ENCODE assay signal across 18 cellular contexts in genomic region chr16:84350611-84351400, GRCh38. TPM values are rescaled to one million over a fixed set of nuclear protein-coding genes. Genes with fewer than 3 reads are reported as not detected.
DNase-seq lines count a peak whose midpoint lies in the region; FAIRE-seq and TF ChIP-seq lines count a peak whose summit lies in the region.
"Had no signal": no experiment of that assay in that cellular context is flagged by ENCODE, and none has a peak within 500 bp of the region (broad histone marks: within the 10 kb centered on the region; RNA-seq: fewer than 3 reads in every experiment).

No MANE protein-coding gene starts in this region.

- peak overlapping the region; percentile 65 for H2BK120ac ChIP-seq in neuronal stem cell (ENCODE audit: low read depth, low read length)

- no peak overlapping the region for H2BK12ac ChIP-seq in neuronal stem cell (ENCODE audit: low read length)

- TF ChIP-seq CTCF in colonic mucosa (IDR thresholded peaks at IDR 0.05), result no peak
- no peak for TF ChIP-seq CTCF in kidney (IDR thresholded peaks at IDR 0.05; ENCODE audit: borderline replicate concordance, extremely low read depth, insufficient read depth)
- TF ChIP-seq CTCF in ascending aorta (IDR thresholded peaks at IDR 0.05), result no peak

- H3K27ac ChIP-seq in colonic mucosa (peak overlapping the region; percentile 85), kidney (ENCODE audit: low read depth in 2 of 2, low read length in 2 of 2) (peak overlapping the region in 1 of 2 donors; percentile 63), neuronal stem cell (replicated peaks; ENCODE audit: low read length) (peak overlapping the region; percentile 46), ascending aorta (no peak overlapping the region)
- H3K27ac ChIP-seq: A549, HL-60 had no signal

- no peak overlapping the region for H4K8ac ChIP-seq in neuronal stem cell (ENCODE audit: low read depth, low read length)

- peak overlapping the region; percentile 83 for H3K18ac ChIP-seq in neuronal stem cell (ENCODE audit: low read length)

- no peak overlapping the region for H4K91ac ChIP-seq in neuronal stem cell (ENCODE audit: low read depth, low read length, poor library complexity)

- H2AFZ ChIP-seq in neuronal stem cell (ENCODE audit: low read length), result no peak overlapping the region

- no CpG with 5 or more reads among the region's 17 CpGs for WGBS in neuronal stem cell (ENCODE audit: extremely low coverage in 2 of 2, insufficient read length in 2 of 2, insufficient replicate concordance in 1 of 2), 2 donors

- H3K9me3 ChIP-seq in colonic mucosa (no peaks in the 10 kb centered on the region), kidney (ENCODE audit: control insufficient read depth in 1 of 2, low read length in 2 of 2) (no peaks in the 10 kb centered on the region), neuronal stem cell (replicated peaks in 1 of 2; ENCODE audit: control insufficient read depth in 2 of 2, insufficient read depth in 1 of 2, low read depth in 1 of 2, low read length in 2 of 2) (no peaks in the 10 kb centered on the region), ascending aorta (no peaks in the 10 kb centered on the region)
- H3K9me3 ChIP-seq: A549 had no signal

- H3K23ac ChIP-seq in neuronal stem cell (ENCODE audit: low read depth, low read length, poor library complexity), result no peak overlapping the region

- no peak overlapping the region for H2BK5ac ChIP-seq in neuronal stem cell (ENCODE audit: low read length)

- H2AK5ac ChIP-seq in neuronal stem cell (ENCODE audit: low read depth, low read length), result peak overlapping the region; percentile 76

- H3K4me1 ChIP-seq in colonic mucosa (peaks cover 10% of the 10 kb centered on the region), kidney (ENCODE audit: control insufficient read depth in 1 of 2, insufficient read depth in 1 of 2, low read depth in 1 of 2, low read length in 2 of 2) (peaks cover 0 to 11% of the 10 kb centered on the region in 2 donors), neuronal stem cell (ENCODE audit: control insufficient read depth in 2 of 2, insufficient read depth in 1 of 2, low read depth in 1 of 2, low read length in 2 of 2) (peaks cover 3 to 9% of the 10 kb centered on the region in 2 donors), ascending aorta (no peaks in the 10 kb centered on the region)
- H3K4me1 ChIP-seq: A549 had no signal

- no peak overlapping the region for H3K4me2 ChIP-seq in neuronal stem cell (ENCODE audit: insufficient read depth, low read length, poor library complexity, severe bottlenecking)
- H3K4me2 ChIP-seq: A549 had no signal

- H3K9ac ChIP-seq in colonic mucosa (ENCODE audit: low read depth in 2 of 2, low read length in 2 of 2) (peak overlapping the region in 1 of 2 donors; percentile 52), kidney (ENCODE audit: low read length in 2 of 2) (no peak overlapping the region), neuronal stem cell (ENCODE audit: low read depth, low read length, poor library complexity) (no peak overlapping the region)

- no peaks in the 10 kb centered on the region for H3K79me1 ChIP-seq in neuronal stem cell (ENCODE audit: low read depth, low read length)

- H3K4me3 ChIP-seq in colonic mucosa (no peak overlapping the region), kidney (ENCODE audit: low read length in 2 of 2) (no peak overlapping the region), neuronal stem cell (ENCODE audit: low read length in 2 of 2) (no peak overlapping the region), ascending aorta (no peak overlapping the region)
- H3K4me3 ChIP-seq: A549 had no signal

- no peak overlapping the region for H3K4ac ChIP-seq in neuronal stem cell (ENCODE audit: low read length)

- H3K14ac ChIP-seq in neuronal stem cell (ENCODE audit: low read length), result no peak overlapping the region

- FAIRE-seq in kidney (lab: Jason Lieb, UNC), result no peak
- FAIRE-seq: A549, D721Med, GM12892, H54 had no signal

- peak overlapping the region; percentile 82 for H2BK15ac ChIP-seq in neuronal stem cell (ENCODE audit: low read length)

- intact Hi-C loops in colonic mucosa (cut with DNase I), result no loop called here
- intact Hi-C loops in kidney (cut with DNase I), result no loop called here
- intact Hi-C loops in ascending aorta (cut with DNase I), result no loop called here

- H3K36me3 ChIP-seq in colonic mucosa, result no peaks in the 10 kb centered on the region
- no peaks in the 10 kb centered on the region for H3K36me3 ChIP-seq in kidney (ENCODE audit: control insufficient read depth in 1 of 2, insufficient read depth in 2 of 2, low read length in 2 of 2)
- H3K36me3 ChIP-seq in neuronal stem cell (replicated peaks in 1 of 2; ENCODE audit: control insufficient read depth in 2 of 2, insufficient read depth in 2 of 2, low read length in 2 of 2), result no peaks in the 10 kb centered on the region
- H3K36me3 ChIP-seq in ascending aorta, result no peaks in the 10 kb centered on the region

- DNase-seq in colonic mucosa, result no peak
- DNase-seq in kidney, result peak; percentile 56
- DNase-seq in neuronal stem cell (ENCODE audit: low spot score), result no peak
- no peak for DNase-seq in NCI-H510A treated with DMSO at 0.1 percent for 48 hours (lab: John Stamatoyannopoulos, UW)
- no peak for DNase-seq in ascending aorta (ENCODE audit: low spot score in 2 of 2)
- no peak for DNase-seq in iPS-NIHi7 (ENCODE audit: extremely low spot score)
- DNase-seq: CD8-positive, alpha-beta T cell; COR-L47; DMS153; DND-41; GDM1 had no signal

- H3K27me3 ChIP-seq in colonic mucosa (no peaks in the 10 kb centered on the region), neuronal stem cell (ENCODE audit: control insufficient read depth in 3 of 3, insufficient read depth in 3 of 3, low read depth in 1 of 3, low read length in 3 of 3) (no peaks in the 10 kb centered on the region), ascending aorta (no peaks in the 10 kb centered on the region)

RNA-seq across cellular contexts. Expression of gene ATP2C2, which starts 17.5 kb away (rescaled TPM):
- total RNA-seq in colonic mucosa (100 to 1,000 TPM; 126 to 220 TPM), kidney (2.2 TPM), ascending aorta (not detected)
- polyA plus RNA-seq in kidney (ENCODE audit: insufficient read depth, low read depth, low replicate concordance), result 2.6 TPM
- 0.24 TPM for polyA plus RNA-seq in neuronal stem cell (2013, experiment 1 of 2)
- polyA plus RNA-seq in neuronal stem cell (2013, experiment 2 of 2), result 0.47 TPM
- total RNA-seq: CD8-positive, alpha-beta T cell had no signal
- polyA plus RNA-seq: BJ, CD14-positive monocyte had no signal

RNA-seq across cellular contexts. Expression of gene WFDC1, which starts 56.1 kb away (rescaled TPM):
- total RNA-seq in colonic mucosa, result 10 to 100 TPM in 1 of 2 donors, 1 to 10 TPM in 1; 4.4 to 17.4 TPM
- total RNA-seq in kidney, result 11.1 TPM
- 34.8 TPM for polyA plus RNA-seq in kidney (ENCODE audit: insufficient read depth, low read depth, low replicate concordance)
- 0.13 TPM for polyA plus RNA-seq in neuronal stem cell (2013, experiment 1 of 2)
- 0.14 TPM for polyA plus RNA-seq in neuronal stem cell (2013, experiment 2 of 2)
- total RNA-seq in ascending aorta, result 126 TPM
- total RNA-seq: CD8-positive, alpha-beta T cell had no signal
- polyA plus RNA-seq: A549, CD14-positive monocyte had no signal

Comparison
In these comparisons a context has a peak if more than half of its experiments do, and no peak if none do; other contexts are left out.
1. H3K27ac ChIP-seq: peak in colonic mucosa (single experiment) and neuronal stem cell (single experiment); none in ascending aorta (0 of 2).
2. RNA of gene ATP2C2, which starts 17.5 kb away (total RNA-seq): 126 to 220 TPM in colonic mucosa; 2.2 TPM in kidney (single experiment) and not detected in ascending aorta (single experiment); every median in the first group is over 10 times any median in the second.